19 cellular contexts compared by ENCODE assay signal in the genomic region with DNA sequence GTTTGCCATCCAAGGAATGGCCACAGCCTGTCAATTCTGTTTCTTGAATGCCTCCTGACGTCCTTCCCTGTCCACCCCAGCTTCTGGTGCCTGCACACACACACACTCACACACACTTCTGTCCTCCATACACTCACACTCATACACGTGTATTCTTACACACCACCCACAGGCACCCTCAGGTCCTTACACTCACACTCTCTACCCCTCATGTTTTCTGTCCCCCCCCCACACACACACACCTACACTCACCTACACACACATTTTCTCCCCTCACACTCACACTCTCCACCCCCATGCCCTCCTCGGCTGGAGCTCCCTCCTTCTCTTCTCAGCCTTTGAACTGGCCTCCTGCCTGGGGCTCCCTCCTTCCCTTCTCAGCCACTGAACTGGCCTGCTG.
DNase-seq lines count a peak whose midpoint lies in the region; ATAC-seq and TF ChIP-seq lines count a peak whose summit lies in the region.
"Had no signal": no experiment of that assay in that cellular context is flagged by ENCODE, and none has a peak within 500 bp of the region (broad histone marks: within the 10 kb centered on the region; RNA-seq: fewer than 3 reads in every experiment).

No MANE protein-coding gene starts in this region.

- no peaks in the 10 kb centered on the region for H3K36me3 ChIP-seq in H7 (replicated peaks; ENCODE audit: control insufficient read depth, insufficient read depth, low read length)
- no peaks in the 10 kb centered on the region for H3K36me3 ChIP-seq in HEK293 (ENCODE audit: control insufficient read depth in 2 of 2, insufficient read depth in 1 of 2, low read length in 2 of 2)
- no peaks in the 10 kb centered on the region for H3K36me3 ChIP-seq in neuronal stem cell (replicated peaks in 1 of 2; ENCODE audit: control insufficient read depth in 2 of 2, insufficient read depth in 2 of 2, low read length in 2 of 2)
- H3K36me3 ChIP-seq in vagina: no peaks in the 10 kb centered on the region
- H3K36me3 ChIP-seq: BLaER1 treated with 17β-estradiol and CSF1 and Interleukin-3, amounts not matched to agents 10 nM and 100 nM had no signal

- H3K27me3 ChIP-seq in H7 (ENCODE audit: control insufficient read depth, insufficient read depth, low read length) (no peaks in the 10 kb centered on the region), neuronal stem cell (ENCODE audit: control insufficient read depth in 3 of 3, insufficient read depth in 3 of 3, low read depth in 1 of 3, low read length in 3 of 3) (peaks cover 0 to 3% (median 0%) of the 10 kb centered on the region in 3 experiments), vagina (no peaks in the 10 kb centered on the region), foreskin keratinocyte (no peaks in the 10 kb centered on the region)
- H3K27me3 ChIP-seq: BLaER1 treated with 17β-estradiol and CSF1 and Interleukin-3, amounts not matched to agents 10 nM and 100 nM had no signal

- DNase-seq in H7 (peak; percentile 15), neuronal stem cell (ENCODE audit: low spot score) (no peak), vagina (ENCODE audit: extremely low spot score in 2 of 2) (peak; percentile 7 to 13), T-cell (no peak), foreskin keratinocyte (no peak)
- DNase-seq: AML-193; Caco-2; Calu3; CD4-positive, alpha-beta T cell; CD8-positive, alpha-beta T cell; DMS79 treated with DMSO at 0.1 percent for 48 hours; GF-D8 had no signal

- no peak overlapping the region for H3K4me3 Mint-ChIP-seq in T-cell
- H3K4me3 Mint-ChIP-seq: B cell; CD4-positive, alpha-beta T cell; CD8-positive, alpha-beta T cell had no signal

- no peaks in the 10 kb centered on the region for H3K79me1 ChIP-seq in neuronal stem cell (ENCODE audit: low read depth, low read length)

- CTCF ChIA-PET in HEK293 (lab: Yijun Ruan, JAX): interaction anchor here (0.6 kb wide), 1 partner anchor 9 kb away, joined by 4 read pairs; no protein-coding TSS in a partner anchor
- CTCF ChIA-PET in T-cell (lab: Charles Lee): no interaction called here

- peak overlapping the region; percentile 93 for H2BK12ac ChIP-seq in neuronal stem cell (ENCODE audit: low read length)

- H3K4me1 ChIP-seq in HEK293 (ENCODE audit: control insufficient read depth, insufficient read depth, low read length): no peaks in the 10 kb centered on the region
- H3K4me1 ChIP-seq in neuronal stem cell (ENCODE audit: control insufficient read depth in 2 of 2, insufficient read depth in 1 of 2, low read depth in 1 of 2, low read length in 2 of 2): peaks cover 0 to 13% of the 10 kb centered on the region in 2 donors
- no peaks in the 10 kb centered on the region for H3K4me1 ChIP-seq in vagina
- H3K4me1 ChIP-seq in foreskin keratinocyte: no peaks in the 10 kb centered on the region
- H3K4me1 ChIP-seq: A549; BLaER1 treated with 17β-estradiol and CSF1 and Interleukin-3, amounts not matched to agents 10 nM and 100 nM; Caco-2 had no signal

- no peak overlapping the region for H3K9ac ChIP-seq in neuronal stem cell (ENCODE audit: low read depth, low read length, poor library complexity)
- H3K9ac ChIP-seq: BLaER1 treated with 17β-estradiol and CSF1 and Interleukin-3, amounts not matched to agents 10 nM and 100 nM had no signal

- H3K27ac ChIP-seq in HEK293 (ENCODE audit: extremely low read depth, low read depth, low read length): no peak overlapping the region
- no peak overlapping the region for H3K27ac ChIP-seq in neuronal stem cell (replicated peaks; ENCODE audit: low read length)
- no peak overlapping the region for H3K27ac ChIP-seq in vagina
- H3K27ac ChIP-seq in foreskin keratinocyte: no peak overlapping the region
- H3K27ac ChIP-seq: 22Rv1; A549; BLaER1 treated with 17β-estradiol and CSF1 and Interleukin-3, amounts not matched to agents 10 nM and 100 nM; C4-2B had no signal

- H2BK15ac ChIP-seq in neuronal stem cell (ENCODE audit: low read length): no peak overlapping the region

- no peak overlapping the region for H2BK5ac ChIP-seq in neuronal stem cell (ENCODE audit: low read length)

- H3K18ac ChIP-seq in neuronal stem cell (ENCODE audit: low read length): no peak overlapping the region

- no peak overlapping the region for H2AFZ ChIP-seq in neuronal stem cell (ENCODE audit: low read length)

- H3K4me2 ChIP-seq in neuronal stem cell (ENCODE audit: insufficient read depth, low read length, poor library complexity, severe bottlenecking): no peak overlapping the region
- H3K4me2 ChIP-seq: A549; BLaER1 treated with 17β-estradiol and CSF1 and Interleukin-3, amounts not matched to agents 10 nM and 100 nM had no signal

- H3K9me3 Mint-ChIP-seq in T-cell: peaks cover 0 to 5% (median 4%) of the 10 kb centered on the region in 3 donors
- H3K9me3 Mint-ChIP-seq: CD4-positive, alpha-beta T cell; CD8-positive, alpha-beta T cell had no signal

- intact Hi-C loops in vagina (cut with DNase I): no loop called here

- no peak overlapping the region for H4K91ac ChIP-seq in neuronal stem cell (ENCODE audit: low read depth, low read length, poor library complexity)

- POLR2A ChIA-PET in HEK293 (lab: Yijun Ruan, JAX) (no interaction called here), T-cell (lab: Charles Lee) (no interaction called here)

- H3K27me3 Mint-ChIP-seq in T-cell: peaks cover 11 to 12% of the 10 kb centered on the region in 2 donors
- H3K27me3 Mint-ChIP-seq: B cell had no signal

- ATAC-seq in T-cell (replicated peaks in 1 of 4) (no peak), HG02623 (IDR thresholded peaks at IDR 0.05; ENCODE audit: unreplicated experiment) (no peak), foreskin keratinocyte (no peak)
- ATAC-seq: A549; CD8-positive, alpha-beta T cell had no signal

- H3K4me3 ChIP-seq in H7 (ENCODE audit: insufficient read depth, low read depth, low read length) (no peak overlapping the region), HEK293 (ENCODE audit: low read depth, low read length) (no peak overlapping the region), neuronal stem cell (ENCODE audit: low read length in 2 of 2) (no peak overlapping the region), vagina (no peak overlapping the region)
- H3K4me3 ChIP-seq: A549; BLaER1 treated with 17β-estradiol and CSF1 and Interleukin-3, amounts not matched to agents 10 nM and 100 nM had no signal

- no peaks in the 10 kb centered on the region for H3K4me1 Mint-ChIP-seq in T-cell
- H3K4me1 Mint-ChIP-seq: B cell had no signal

- H3K23ac ChIP-seq in neuronal stem cell (ENCODE audit: low read depth, low read length, poor library complexity): no peak overlapping the region

- no peak overlapping the region for H2BK120ac ChIP-seq in neuronal stem cell (ENCODE audit: low read depth, low read length)

- TF ChIP-seq CTCF in HEK293 (tag by site-specific recombination; IDR thresholded peaks at IDR 0.05) (no peak), vagina (IDR thresholded peaks at IDR 0.05) (no peak), foreskin keratinocyte (conservative IDR thresholded peaks at IDR 0.05) (no peak)

- H2AK5ac ChIP-seq in neuronal stem cell (ENCODE audit: low read depth, low read length): no peak overlapping the region

- no peak overlapping the region for H3K27ac Mint-ChIP-seq in T-cell
- H3K27ac Mint-ChIP-seq: B cell; CD4-positive, alpha-beta T cell; CD8-positive, alpha-beta T cell had no signal

- H3K4ac ChIP-seq in neuronal stem cell (ENCODE audit: low read length): no peak overlapping the region

- H3K14ac ChIP-seq in neuronal stem cell (ENCODE audit: low read length): no peak overlapping the region

- TF ChIP-seq POLR2A in vagina (IDR thresholded peaks at IDR 0.05): no peak

- H4K8ac ChIP-seq in neuronal stem cell (ENCODE audit: low read depth, low read length): peak overlapping the region; percentile 72

- no peaks in the 10 kb centered on the region for H3K36me3 Mint-ChIP-seq in T-cell
- H3K36me3 Mint-ChIP-seq: CD8-positive, alpha-beta T cell had no signal

- no peaks in the 10 kb centered on the region for H3K9me3 ChIP-seq in HEK293 (ENCODE audit: control insufficient read depth, insufficient read depth, low read depth, low read length)
- H3K9me3 ChIP-seq in neuronal stem cell (replicated peaks in 1 of 2; ENCODE audit: control insufficient read depth in 2 of 2, insufficient read depth in 1 of 2, low read depth in 1 of 2, low read length in 2 of 2): no peaks in the 10 kb centered on the region
- no peaks in the 10 kb centered on the region for H3K9me3 ChIP-seq in vagina
- H3K9me3 ChIP-seq: A549; BLaER1 treated with 17β-estradiol and CSF1 and Interleukin-3, amounts not matched to agents 10 nM and 100 nM; Caco-2 had no signal

- no CpG with 5 or more reads among the region's 3 CpGs for WGBS in neuronal stem cell (ENCODE audit: extremely low coverage in 2 of 2, insufficient read length in 2 of 2, insufficient replicate concordance in 1 of 2), 2 donors

TF ChIP-seq in HEK293, 187 proteins besides CTCF, POLR2A, EP300 and RAD21 (continues in another document):
- TF ChIP-seq ZNF335 (tag by site-specific recombination; conservative IDR thresholded peaks at IDR 0.05) (no peak), ZNF580 (tag by site-specific recombination; IDR thresholded peaks at IDR 0.05) (no peak), ZNF324 (tag by site-specific recombination; IDR thresholded peaks at IDR 0.05) (no peak), ZFHX2 (tag by site-specific recombination; conservative IDR thresholded peaks at IDR 0.05) (peak; percentile 66)
- TF ChIP-seq, protein P1, sequence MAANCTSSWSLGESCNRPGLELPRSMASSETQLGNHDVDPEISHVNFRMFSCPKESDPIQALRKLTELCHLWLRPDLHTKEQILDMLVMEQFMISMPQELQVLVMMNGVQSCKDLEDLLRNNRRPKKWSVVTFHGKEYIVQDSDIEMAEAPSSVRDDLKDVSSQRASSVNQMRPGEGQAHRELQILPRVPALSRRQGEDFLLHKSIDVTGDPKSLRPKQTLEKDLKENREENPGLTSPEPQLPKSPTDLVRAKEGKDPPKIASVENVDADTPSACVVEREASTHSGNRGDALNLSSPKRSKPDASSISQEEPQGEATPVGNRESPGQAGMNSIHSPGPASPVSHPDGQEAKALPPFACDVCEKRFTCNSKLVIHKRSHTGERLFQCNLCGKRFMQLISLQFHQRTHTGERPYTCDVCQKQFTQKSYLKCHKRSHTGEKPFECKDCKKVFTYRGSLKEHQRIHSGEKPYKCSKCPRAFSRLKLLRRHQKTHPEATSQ (tag by site-specific recombination; IDR thresholded peaks at IDR 0.05): no peak
- TF ChIP-seq, protein P2, sequence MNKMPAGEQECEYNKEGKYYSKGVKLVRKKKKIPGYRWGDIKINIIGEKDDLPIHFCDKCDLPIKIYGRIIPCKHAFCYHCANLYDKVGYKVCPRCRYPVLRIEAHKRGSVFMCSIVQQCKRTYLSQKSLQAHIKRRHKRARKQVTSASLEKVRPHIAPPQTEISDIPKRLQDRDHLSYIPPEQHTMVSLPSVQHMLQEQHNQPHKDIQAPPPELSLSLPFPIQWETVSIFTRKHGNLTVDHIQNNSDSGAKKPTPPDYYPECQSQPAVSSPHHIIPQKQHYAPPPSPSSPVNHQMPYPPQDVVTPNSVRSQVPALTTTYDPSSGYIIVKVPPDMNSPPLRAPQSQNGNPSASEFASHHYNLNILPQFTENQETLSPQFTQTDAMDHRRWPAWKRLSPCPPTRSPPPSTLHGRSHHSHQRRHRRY (tag by site-specific recombination; IDR thresholded peaks at IDR 0.05): no peak

Comparison
In these comparisons a context has a peak if more than half of its experiments do, and no peak if none do; other contexts are left out.
1. DNase-seq: peak in H7 (single experiment) and vagina (2 of 2); none in neuronal stem cell (single experiment), T-cell (0 of 34) and foreskin keratinocyte (0 of 2).